Comparison of ENCODE assay signal across 24 cellular contexts in genomic region chr4:51835079-51835478, GRCh38. TPM values are rescaled to one million over a fixed set of nuclear protein-coding genes. Genes with fewer than 3 reads are reported as not detected.
A peak's percentile ranks its signal among the peaks of the same experiment; 100 is the strongest.
DNase-seq lines count a peak whose midpoint lies in the region; ATAC-seq and TF ChIP-seq lines count a peak whose summit lies in the region.
"Had no signal": no experiment of that assay in that cellular context is flagged by ENCODE, and none has a peak within 500 bp of the region (broad histone marks: within the 10 kb centered on the region; RNA-seq: fewer than 3 reads in every experiment).

No MANE protein-coding gene starts in this region.

- no peaks in the 10 kb centered on the region for H3K36me3 Mint-ChIP-seq in activated naive CD8-positive, alpha-beta T cell treated with anti-CD3 and anti-CD28 coated beads, Interleukin-2, amount 50 U/mL, for 24 hours (ENCODE audit: low read depth)
- H3K36me3 Mint-ChIP-seq in nephron progenitor cell (ENCODE audit: low read depth) = no peaks in the 10 kb centered on the region
- H3K36me3 Mint-ChIP-seq in activated naive CD4-positive, alpha-beta T cell treated with anti-CD3 and anti-CD28 coated beads, Interleukin-2, amount 50 U/mL, for 72 hours = no peaks in the 10 kb centered on the region
- H3K36me3 Mint-ChIP-seq: CD14-positive monocyte; CD4-positive, alpha-beta memory T cell; CD4-positive, CD25-positive, alpha-beta regulatory T cell; CD8-positive, alpha-beta memory T cell had no signal

- no peak overlapping the region for H3K14ac ChIP-seq in mesenchymal stem cell (ENCODE audit: low read length in 2 of 2)

- no peak overlapping the region for H2BK12ac ChIP-seq in mesenchymal stem cell (ENCODE audit: low read length in 2 of 2)

- H2AK5ac ChIP-seq in mesenchymal stem cell (ENCODE audit: low read length, severe bottlenecking) = peak overlapping the region; percentile 54

- no peaks in the 10 kb centered on the region for H3K36me3 ChIP-seq in mesenchymal stem cell (ENCODE audit: control insufficient read depth in 1 of 2, insufficient read depth in 2 of 2, low read depth in 1 of 2, low read length in 2 of 2)
- H3K36me3 ChIP-seq: BE2C, BLaER1 had no signal

- no peak overlapping the region for H2AFZ ChIP-seq in mesenchymal stem cell (ENCODE audit: low read depth, low read length)

- H3K27me3 ChIP-seq in mesenchymal stem cell (ENCODE audit: control insufficient read depth in 1 of 2, insufficient read depth in 1 of 2, low read length in 2 of 2) = no peaks in the 10 kb centered on the region
- H3K27me3 ChIP-seq: BE2C, BLaER1 had no signal

- H3K4me1 ChIP-seq in mesenchymal stem cell (ENCODE audit: control insufficient read depth, insufficient read depth, low read depth, low read length) = peaks cover 9% of the 10 kb centered on the region

- H3K4me1 Mint-ChIP-seq in activated naive CD8-positive, alpha-beta T cell treated with anti-CD3 and anti-CD28 coated beads, Interleukin-2, amount 50 U/mL, for 24 hours = peaks cover 8% of the 10 kb centered on the region
- H3K4me1 Mint-ChIP-seq in nephron progenitor cell = peaks cover 42% of the 10 kb centered on the region
- H3K4me1 Mint-ChIP-seq: CD4-positive, CD25-positive, alpha-beta regulatory T cell; CD8-positive, alpha-beta memory T cell had no signal

- H3K27ac ChIP-seq in mesenchymal stem cell (ENCODE audit: low read length, poor library complexity, severe bottlenecking) = no peak overlapping the region
- H3K27ac ChIP-seq: BLaER1 had no signal

- no peak overlapping the region for H3K18ac ChIP-seq in mesenchymal stem cell (ENCODE audit: low read depth in 1 of 2, low read length in 2 of 2)

- H3K4me2 ChIP-seq in mesenchymal stem cell (ENCODE audit: low read length, poor library complexity, severe bottlenecking) = no peak overlapping the region
- H3K4me2 ChIP-seq: BLaER1 had no signal

- 100% methylated on average over 1 of the region's 1 CpG for WGBS in mesenchymal stem cell

- H2BK5ac ChIP-seq in mesenchymal stem cell (ENCODE audit: low read depth, low read length, poor library complexity, severe bottlenecking) = no peak overlapping the region

- no peak overlapping the region for H3K23ac ChIP-seq in mesenchymal stem cell (ENCODE audit: low read length in 2 of 2)

- no peak overlapping the region for H2BK15ac ChIP-seq in mesenchymal stem cell (ENCODE audit: low read depth, poor library complexity, severe bottlenecking)

- no peak overlapping the region for H4K8ac ChIP-seq in mesenchymal stem cell (ENCODE audit: low read length)

- ATAC-seq in activated naive CD8-positive, alpha-beta T cell treated with anti-CD3 and anti-CD28 coated beads, Interleukin-2, amount 50 U/mL, for 24 hours = no peak
- ATAC-seq in activated naive CD4-positive, alpha-beta T cell treated with anti-CD3 and anti-CD28 coated beads, Interleukin-2, amount 50 U/mL, for 72 hours = no peak
- ATAC-seq in HG03457 (IDR thresholded peaks at IDR 0.05; ENCODE audit: unreplicated experiment) (no peak), GM19328 (IDR thresholded peaks at IDR 0.05; ENCODE audit: unreplicated experiment) (no peak)
- ATAC-seq: GM12878 had no signal

- H3K27me3 Mint-ChIP-seq in activated naive CD8-positive, alpha-beta T cell treated with anti-CD3 and anti-CD28 coated beads, Interleukin-2, amount 50 U/mL, for 24 hours = peaks cover under 1% of the 10 kb centered on the region
- peaks cover 5% of the 10 kb centered on the region for H3K27me3 Mint-ChIP-seq in nephron progenitor cell (ENCODE audit: low read depth, poor library complexity)

- DNase-seq in activated naive CD8-positive, alpha-beta T cell treated with anti-CD3 and anti-CD28 coated beads, Interleukin-2, amount 50 U/mL, for 24 hours = no peak
- DNase-seq in mesenchymal stem cell = no peak
- no peak for DNase-seq in nephron progenitor cell
- no peak for DNase-seq in activated naive CD4-positive, alpha-beta T cell treated with anti-CD3 and anti-CD28 coated beads, Interleukin-2, amount 50 U/mL, for 72 hours (ENCODE audit: low spot score in 2 of 2)
- DNase-seq: 8988T; ACHN; C1 segment of cervical spinal cord; CD4-positive, alpha-beta memory T cell; CD4-positive, CD25-positive, alpha-beta regulatory T cell; CD8-positive, alpha-beta memory T cell; COR-L47; DMS 273 treated with DMSO at 0.1 percent for 48 hours; DMS153; DMS53; DMS79; DND-41; EL; GDM1 had no signal

- H3K4me3 Mint-ChIP-seq in activated naive CD8-positive, alpha-beta T cell treated with anti-CD3 and anti-CD28 coated beads, Interleukin-2, amount 50 U/mL, for 24 hours = no peak overlapping the region
- peak overlapping the region; percentile 18 for H3K4me3 Mint-ChIP-seq in nephron progenitor cell
- H3K4me3 Mint-ChIP-seq: CD14-positive monocyte; CD4-positive, alpha-beta memory T cell; CD4-positive, CD25-positive, alpha-beta regulatory T cell; CD8-positive, alpha-beta memory T cell had no signal

- no peaks in the 10 kb centered on the region for H3K79me1 ChIP-seq in mesenchymal stem cell (replicated peaks; ENCODE audit: low read length, poor library complexity, severe bottlenecking)

- no peak overlapping the region for H2BK120ac ChIP-seq in mesenchymal stem cell (ENCODE audit: low read depth, low read length)

- no peak overlapping the region for H3K4me3 ChIP-seq in mesenchymal stem cell (ENCODE audit: insufficient read depth in 1 of 2, low read depth in 1 of 2, low read length in 2 of 2)
- H3K4me3 ChIP-seq: BLaER1, GM12878 had no signal

- no peak overlapping the region for H3K4ac ChIP-seq in mesenchymal stem cell (ENCODE audit: low read depth in 1 of 2, low read length in 2 of 2)

- H3K27ac Mint-ChIP-seq in activated naive CD8-positive, alpha-beta T cell treated with anti-CD3 and anti-CD28 coated beads, Interleukin-2, amount 50 U/mL, for 24 hours = peak overlapping the region; percentile 4
- H3K27ac Mint-ChIP-seq in nephron progenitor cell = no peak overlapping the region
- H3K27ac Mint-ChIP-seq in activated naive CD4-positive, alpha-beta T cell treated with anti-CD3 and anti-CD28 coated beads, Interleukin-2, amount 50 U/mL, for 72 hours = no peak overlapping the region
- H3K27ac Mint-ChIP-seq: CD4-positive, alpha-beta memory T cell had no signal

- H3K9me3 ChIP-seq in mesenchymal stem cell (ENCODE audit: control insufficient read depth, low read length) = no peaks in the 10 kb centered on the region
- H3K9me3 ChIP-seq: BE2C, BLaER1 had no signal

- H4K91ac ChIP-seq in mesenchymal stem cell (ENCODE audit: low read length) = no peak overlapping the region

- H3K9me3 Mint-ChIP-seq in activated naive CD8-positive, alpha-beta T cell treated with anti-CD3 and anti-CD28 coated beads, Interleukin-2, amount 50 U/mL, for 24 hours = no peaks in the 10 kb centered on the region
- H3K9me3 Mint-ChIP-seq in nephron progenitor cell = no peaks in the 10 kb centered on the region
- no peaks in the 10 kb centered on the region for H3K9me3 Mint-ChIP-seq in activated naive CD4-positive, alpha-beta T cell treated with anti-CD3 and anti-CD28 coated beads, Interleukin-2, amount 50 U/mL, for 72 hours
- H3K9me3 Mint-ChIP-seq: CD4-positive, alpha-beta memory T cell; CD4-positive, CD25-positive, alpha-beta regulatory T cell; CD8-positive, alpha-beta memory T cell had no signal

- TF ChIP-seq CTCF in nephron progenitor cell (IDR thresholded peaks at IDR 0.05) = no peak

- no peak overlapping the region for H3K9ac ChIP-seq in mesenchymal stem cell (ENCODE audit: low read length)
- H3K9ac ChIP-seq: BLaER1 had no signal

RNA-seq across cellular contexts. Expression of gene DCUN1D4, which starts 7.9 kb away (rescaled TPM):
- polyA plus RNA-seq in mesenchymal stem cell (2013, experiment 1 of 2) = 20.4 TPM
- 21.4 TPM for polyA plus RNA-seq in mesenchymal stem cell (2013, experiment 2 of 2)
- 10 to 100 TPM; 46.9 to 48.7 TPM for total RNA-seq in activated naive CD4-positive, alpha-beta T cell treated with anti-CD3 and anti-CD28 coated beads, Interleukin-2, amount 50 U/mL, for 72 hours
